In the genomic region with DNA sequence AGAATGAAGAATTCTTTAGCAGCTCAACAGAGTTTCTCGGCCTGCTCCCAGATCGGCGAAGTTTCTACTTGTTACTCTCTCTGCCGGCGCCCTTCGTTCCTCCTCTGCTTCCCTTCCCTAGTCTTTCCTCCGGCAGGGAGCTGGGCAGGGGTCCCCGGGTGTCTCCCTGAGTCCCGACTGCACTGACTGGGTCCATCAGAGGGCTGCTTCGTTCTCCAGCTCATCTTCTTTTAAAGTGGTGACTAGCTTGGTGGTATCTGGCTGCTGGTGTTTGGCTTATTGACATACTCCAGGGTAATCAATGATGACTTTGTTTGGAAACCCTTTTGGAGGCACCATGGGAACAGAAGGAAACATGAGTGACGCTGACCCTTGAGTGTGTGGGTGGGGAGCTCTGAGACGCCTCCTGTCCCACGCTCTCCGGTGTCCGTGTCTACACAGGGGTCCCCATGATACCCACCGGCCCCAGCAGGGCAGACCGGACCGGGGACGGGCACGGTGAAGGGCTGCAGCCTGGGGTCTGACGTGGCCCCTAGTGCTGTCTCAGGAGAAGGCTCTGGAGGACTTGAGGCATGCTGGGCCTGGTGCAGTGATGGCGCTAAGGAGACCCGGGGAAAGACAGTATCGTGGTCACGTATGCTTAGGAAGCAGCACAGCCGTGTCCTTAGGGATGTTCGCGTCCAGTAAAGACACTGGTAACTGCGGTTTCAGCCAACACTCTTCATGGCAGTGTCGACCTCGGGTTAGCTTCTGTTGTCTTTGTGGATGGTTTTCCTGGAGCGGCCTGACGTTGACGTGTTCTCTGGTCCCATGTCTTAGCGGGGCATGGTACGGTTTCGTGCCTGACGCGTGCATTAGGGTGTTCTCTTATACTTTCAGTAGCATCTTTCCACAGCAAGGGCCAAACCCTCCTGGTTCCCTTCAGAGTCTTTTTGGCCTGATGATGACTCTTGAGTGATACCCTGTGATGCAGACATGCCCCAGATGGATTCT, we compare ENCODE assay signal across 25 cellular contexts. TPM values are rescaled to one million over a fixed set of nuclear protein-coding genes. Genes with fewer than 3 reads are reported as not detected.
DNase-seq lines count a peak whose midpoint lies in the region; ATAC-seq and TF ChIP-seq lines count a peak whose summit lies in the region.
"Had no signal": no experiment of that assay in that cellular context is flagged by ENCODE, and none has a peak within 500 bp of the region (broad histone marks: within the 10 kb centered on the region; RNA-seq: fewer than 3 reads in every experiment).

No MANE protein-coding gene starts in this region.

- H3K27me3 ChIP-seq in right atrium auricular region, result no peaks in the 10 kb centered on the region
- H3K27me3 ChIP-seq in stomach, result no peaks in the 10 kb centered on the region
- H3K27me3 ChIP-seq in lower lobe of right lung (ENCODE audit: low read depth), result no peaks in the 10 kb centered on the region
- H3K27me3 ChIP-seq: dorsolateral prefrontal cortex, esophagus muscularis mucosa, ovary, uterus had no signal

- H3K4me3 ChIP-seq in right atrium auricular region (no peak overlapping the region), stomach (no peak overlapping the region), lower lobe of right lung (no peak overlapping the region)
- H3K4me3 ChIP-seq: dorsolateral prefrontal cortex, esophagus muscularis mucosa, left ventricle myocardium inferior, ovary, uterus had no signal

- no peak for ATAC-seq in left cardiac atrium
- no peak for ATAC-seq in memory B cell (ENCODE audit: low read depth)
- ATAC-seq in lower lobe of right lung, result no peak
- ATAC-seq in GM19463 (IDR thresholded peaks at IDR 0.05; ENCODE audit: unreplicated experiment), result no peak
- ATAC-seq: activated CD8-positive, alpha-beta memory T cell treated with anti-CD3 and anti-CD28 coated beads, Interleukin-2, amount 10 ng/mL, durations not matched to agents 7 days and 5 days; HCT116 had no signal

- TF ChIP-seq POLR2A in stomach (IDR thresholded peaks at IDR 0.05), result no peak

- peaks cover 85% of the 10 kb centered on the region for H3K36me3 ChIP-seq in right atrium auricular region
- peaks cover 80 to 100% (median 99%) of the 10 kb centered on the region in 4 donors for H3K36me3 ChIP-seq in stomach
- peaks cover 100% of the 10 kb centered on the region for H3K36me3 ChIP-seq in lower lobe of right lung
- H3K36me3 ChIP-seq: ovary, uterus had no signal

- H3K27ac ChIP-seq in right atrium auricular region, result no peak overlapping the region
- no peak overlapping the region for H3K27ac ChIP-seq in stomach
- no peak overlapping the region for H3K27ac ChIP-seq in lower lobe of right lung
- H3K27ac ChIP-seq: HL-60, left ventricle myocardium inferior, ovary had no signal

- no peaks in the 10 kb centered on the region for H3K9me3 ChIP-seq in right atrium auricular region
- no peaks in the 10 kb centered on the region for H3K9me3 ChIP-seq in stomach
- no peaks in the 10 kb centered on the region for H3K9me3 ChIP-seq in lower lobe of right lung
- H3K9me3 ChIP-seq: esophagus muscularis mucosa, left ventricle myocardium inferior, ovary, uterus had no signal

- intact Hi-C loops in left cardiac atrium (cut with DNase I) (no loop called here), stomach (cut with DNase I; ENCODE audit: low total_unique reads) (no loop called here), lower lobe of right lung (cut with DNase I) (no loop called here)

- TF ChIP-seq CTCF in right atrium auricular region (IDR thresholded peaks at IDR 0.05) (no peak), stomach (IDR thresholded peaks at IDR 0.05) (no peak), lower lobe of right lung (IDR thresholded peaks at IDR 0.05) (no peak)

- no peak for TF ChIP-seq EP300 in stomach (IDR thresholded peaks at IDR 0.05)

- no peaks in the 10 kb centered on the region for H3K9me3 Mint-ChIP-seq in activated naive CD8-positive, alpha-beta T cell (ENCODE audit: low read depth)
- H3K9me3 Mint-ChIP-seq in memory B cell, result no peaks in the 10 kb centered on the region
- H3K9me3 Mint-ChIP-seq: activated naive CD4-positive, alpha-beta T cell treated with anti-CD3 and anti-CD28 coated beads, Interleukin-2, amount 10 ng/mL, durations not matched to agents 7 days and 5 days; CD8-positive, alpha-beta memory T cell; T-helper 2 cell treated with Interferon-gamma antibody and Interleukin-4, amounts not matched to agents 5 μg/mL and 100 μg/mL, for 36 hours had no signal

- H3K4me1 ChIP-seq in right atrium auricular region, result peaks cover 0 to 20% of the 10 kb centered on the region in 2 donors
- peaks cover 0 to 15% (median 10%) of the 10 kb centered on the region in 4 donors for H3K4me1 ChIP-seq in stomach
- H3K4me1 ChIP-seq in lower lobe of right lung, result no peaks in the 10 kb centered on the region
- H3K4me1 ChIP-seq: uterus had no signal

- no peaks in the 10 kb centered on the region for H3K27me3 Mint-ChIP-seq in activated naive CD8-positive, alpha-beta T cell
- H3K27me3 Mint-ChIP-seq in memory B cell, result no peaks in the 10 kb centered on the region
- H3K27me3 Mint-ChIP-seq: activated CD8-positive, alpha-beta memory T cell treated with anti-CD3 and anti-CD28 coated beads, Interleukin-2, amount 10 ng/mL, durations not matched to agents 7 days and 5 days; activated naive CD4-positive, alpha-beta T cell treated with anti-CD3 and anti-CD28 coated beads, Interleukin-2, amount 10 ng/mL, durations not matched to agents 7 days and 5 days; CD8-positive, alpha-beta memory T cell had no signal

- WGBS in stomach, 5 donors, result 88 to 92% (median 90%) methylated on average over 39 of the region's 39 CpGs

- H3K4me3 Mint-ChIP-seq in activated naive CD8-positive, alpha-beta T cell, result no peak overlapping the region
- no peak overlapping the region for H3K4me3 Mint-ChIP-seq in memory B cell
- H3K4me3 Mint-ChIP-seq: activated CD8-positive, alpha-beta memory T cell treated with anti-CD3 and anti-CD28 coated beads, Interleukin-2, amount 10 ng/mL, durations not matched to agents 7 days and 5 days; activated naive CD4-positive, alpha-beta T cell treated with anti-CD3 and anti-CD28 coated beads, Interleukin-2, amount 10 ng/mL, durations not matched to agents 7 days and 5 days; T-helper 2 cell treated with Interferon-gamma antibody and Interleukin-4, amounts not matched to agents 5 μg/mL and 100 μg/mL, for 36 hours had no signal

- H3K36me3 Mint-ChIP-seq in activated naive CD8-positive, alpha-beta T cell, result no peaks in the 10 kb centered on the region
- peaks cover 23% of the 10 kb centered on the region for H3K36me3 Mint-ChIP-seq in memory B cell

- H3K4me1 Mint-ChIP-seq in activated naive CD8-positive, alpha-beta T cell (ENCODE audit: low read depth), result no peaks in the 10 kb centered on the region
- peaks cover 3% of the 10 kb centered on the region for H3K4me1 Mint-ChIP-seq in memory B cell
- H3K4me1 Mint-ChIP-seq: activated CD8-positive, alpha-beta memory T cell treated with anti-CD3 and anti-CD28 coated beads, Interleukin-2, amount 10 ng/mL, durations not matched to agents 7 days and 5 days; activated naive CD4-positive, alpha-beta T cell treated with anti-CD3 and anti-CD28 coated beads, Interleukin-2, amount 10 ng/mL, durations not matched to agents 7 days and 5 days had no signal

- peak overlapping the region; percentile 22 for H3K27ac Mint-ChIP-seq in activated naive CD8-positive, alpha-beta T cell
- H3K27ac Mint-ChIP-seq in memory B cell, result peak overlapping the region; percentile 68
- H3K27ac Mint-ChIP-seq: activated CD8-positive, alpha-beta memory T cell treated with anti-CD3 and anti-CD28 coated beads, Interleukin-2, amount 10 ng/mL, durations not matched to agents 7 days and 5 days; activated naive CD4-positive, alpha-beta T cell treated with anti-CD3 and anti-CD28 coated beads, Interleukin-2, amount 10 ng/mL, durations not matched to agents 7 days and 5 days; T-helper 2 cell treated with Interferon-gamma antibody and Interleukin-4, amounts not matched to agents 5 μg/mL and 100 μg/mL, for 36 hours had no signal

- DNase-seq in left cardiac atrium, result peak; percentile 12
- DNase-seq in right atrium auricular region (ENCODE audit: low spot score), result no peak
- DNase-seq in memory B cell (ENCODE audit: low spot score in 2 of 2), result no peak
- peak; percentile 22 for DNase-seq in stomach
- DNase-seq in lower lobe of right lung, result no peak
- DNase-seq in OCI-M2 (lab: John Stamatoyannopoulos, UW; ENCODE audit: unreplicated experiment), result no peak
- DNase-seq: activated CD4-positive, alpha-beta T cell treated with anti-CD3 and anti-CD28 coated beads for 1 hour; activated CD8-positive, alpha-beta memory T cell treated with anti-CD3 and anti-CD28 coated beads, Interleukin-2, amount 10 ng/mL, durations not matched to agents 7 days and 5 days; activated naive CD4-positive, alpha-beta T cell treated with anti-CD3 and anti-CD28 coated beads, Interleukin-2, amount 10 ng/mL, durations not matched to agents 7 days and 5 days; CD8-positive, alpha-beta memory T cell; DND-41; dorsolateral prefrontal cortex; left ventricle myocardium inferior; MV-4-11; NCI-H2029 treated with DMSO at 0.1 percent for 48 hours; ovary; SIG-M5; stimulated activated CD4-positive, alpha-beta T cell treated with anti-CD3 and anti-CD28 coated beads, Interleukin-2, amount 100 ng/mL, for 24 hours; uterus had no signal

RNA-seq across cellular contexts. Expression of gene NAXD, which starts 23.8 kb away (rescaled TPM):
- total RNA-seq in left cardiac atrium (10 to 100 TPM; 23.7 to 27.0 TPM), right atrium auricular region (10 to 100 TPM; 16.8 to 17.4 TPM), stomach (10 to 100 TPM; 25.7 to 50.7 (median 34.4) TPM), lower lobe of right lung (27.4 TPM)
- 10 to 100 TPM; 38.4 to 44.7 (median 41.4) TPM for polyA plus RNA-seq in stomach

Comparison
In these comparisons a context has a peak if more than half of its experiments do, and no peak if none do; other contexts are left out.
1. DNase-seq: peak in left cardiac atrium (single experiment) and stomach (single experiment); none in right atrium auricular region (single experiment), memory B cell (0 of 2), lower lobe of right lung (single experiment) and OCI-M2 (single experiment).